ENCODE assay signal across 19 cellular contexts in the genomic region with DNA sequence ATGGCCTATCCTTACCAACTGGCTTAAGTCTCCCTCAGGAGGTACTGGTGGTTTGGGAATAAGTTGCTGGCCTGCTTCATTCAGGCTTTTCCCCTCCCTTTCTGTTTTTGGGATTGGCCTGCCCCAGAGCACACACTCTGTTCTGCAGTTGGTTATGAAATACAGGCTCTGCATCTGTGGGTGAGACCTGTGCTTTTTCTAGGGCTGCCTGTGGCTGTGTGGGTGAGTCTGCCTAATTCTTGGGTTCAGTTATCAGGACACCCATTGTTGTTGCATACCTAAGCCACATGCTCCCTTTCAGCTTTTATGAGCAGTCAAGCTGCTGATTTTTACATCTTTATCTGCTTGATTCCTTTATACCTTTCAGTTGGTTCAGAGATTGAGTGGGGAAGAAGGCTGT. TPM values are rescaled to one million over a fixed set of nuclear protein-coding genes. Genes with fewer than 3 reads are reported as not detected.
"Had no signal": no experiment of that assay in that cellular context is flagged by ENCODE, and none has a peak within 500 bp of the region (broad histone marks: within the 10 kb centered on the region; RNA-seq: fewer than 3 reads in every experiment).

No MANE protein-coding gene starts in this region.

- H3K4me1 ChIP-seq: gastrocnemius medialis, sigmoid colon, spleen, tibial artery had no signal

- DNase-seq: activated CD4-positive, alpha-beta T cell treated with anti-CD3 and anti-CD28 coated beads for 1 hour; activated CD8-positive, alpha-beta memory T cell treated with anti-CD3 and anti-CD28 coated beads for 24 hours; activated CD8-positive, alpha-beta memory T cell treated with anti-CD3 and anti-CD28 coated beads, Interleukin-2, amount 50 U/mL, for 4 hours; activated naive CD4-positive, alpha-beta T cell treated with Interleukin-2 at 50 U/mL for 16 hours; activated naive CD8-positive, alpha-beta T cell treated with anti-CD3 and anti-CD28 coated beads for 36 hours; activated T-cell treated with anti-CD3 and anti-CD28 coated beads, Interleukin-2, amount 50 U/mL, for 24 hours; erythroblast; gastrocnemius medialis; hypothalamus; left ventricle myocardium superior; midbrain; sigmoid colon; spleen; stimulated activated CD4-positive, alpha-beta T cell treated with anti-CD3 and anti-CD28 coated beads, Interleukin-4, amount 100 ng/mL, for 1 hour; T-cell; tibial artery had no signal

- ATAC-seq: gastrocnemius medialis, left ventricle myocardium superior, T-cell had no signal

- H3K4me3 ChIP-seq: cardiac muscle cell, gastrocnemius medialis, sigmoid colon, spleen, tibial artery had no signal

- H3K36me3 ChIP-seq: cardiac muscle cell, gastrocnemius medialis, sigmoid colon, spleen, tibial artery had no signal

- H3K27ac ChIP-seq: cardiac muscle cell, gastrocnemius medialis, sigmoid colon, spleen, tibial artery had no signal

- H3K27me3 ChIP-seq: cardiac muscle cell, gastrocnemius medialis, sigmoid colon, spleen had no signal

- H3K9me3 ChIP-seq: gastrocnemius medialis, sigmoid colon, spleen, tibial artery had no signal

RNA-seq across cellular contexts. Expression of gene CWH43, which starts 19.0 kb away (rescaled TPM):
- total RNA-seq: activated naive CD8-positive, alpha-beta T cell treated with anti-CD3 and anti-CD28 coated beads for 36 hours; activated T-helper 2 cell treated with anti-CD3 and anti-CD28 coated beads, Interferon-gamma antibody, Interleukin-2, Interleukin-4, amounts not matched to agents 10 μg/mL and 5 μg/mL and 100 μg/mL, durations not matched to agents 14 hours and 24 hours and 36 hours; cardiac muscle cell; chondrocyte; left ventricle myocardium superior; sigmoid colon; spleen; T-cell had no signal
